ENCODE assay signal across 8 cellular contexts in the genomic region with DNA sequence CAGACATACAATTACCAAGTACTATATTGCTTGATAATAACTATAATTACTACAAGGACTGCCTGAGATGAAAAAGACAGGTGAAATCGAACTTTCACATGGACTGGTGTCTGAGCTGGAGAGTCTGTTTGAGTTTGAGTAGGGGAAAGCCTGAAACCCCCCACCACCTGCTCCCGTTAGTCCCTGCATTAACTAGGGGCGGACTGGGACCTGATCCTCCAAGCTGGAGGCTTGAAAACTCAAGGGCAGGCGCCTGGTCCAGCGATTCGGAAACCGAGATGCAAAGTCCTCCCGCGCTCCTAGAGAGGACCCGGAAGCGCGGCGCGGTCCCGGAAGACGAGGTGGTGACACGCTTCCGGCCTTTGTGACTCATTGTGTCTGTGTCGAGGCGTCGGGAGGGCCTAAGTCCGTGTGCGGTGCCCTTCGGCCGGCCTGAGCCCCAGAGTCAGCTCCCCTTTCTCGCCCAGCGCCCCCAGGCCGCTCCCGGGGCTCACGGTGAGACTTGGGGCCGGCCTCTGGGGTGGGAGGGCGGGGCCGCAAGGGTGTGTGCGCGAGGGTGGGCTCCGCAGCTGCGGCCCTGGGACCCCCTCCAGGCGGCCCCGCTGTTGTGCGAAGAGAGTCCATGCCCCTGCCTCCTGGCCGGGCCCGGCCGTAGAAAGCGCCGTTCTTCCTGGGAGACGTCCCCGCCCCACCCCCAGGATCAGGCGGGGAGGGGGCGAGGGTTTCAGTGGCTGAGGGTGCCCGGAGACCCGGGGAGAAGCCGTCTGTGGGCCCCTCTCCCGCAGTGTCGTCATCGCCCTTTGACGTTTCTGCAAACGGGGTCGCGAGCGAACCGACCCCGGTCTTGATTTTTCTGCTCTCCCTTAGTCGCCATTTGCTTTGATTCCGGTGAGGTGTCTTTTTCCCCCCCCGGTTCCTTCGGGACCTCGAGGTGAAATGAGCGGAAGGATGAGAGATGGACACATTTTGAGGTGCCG. TPM values are rescaled to one million over a fixed set of nuclear protein-coding genes. Genes with fewer than 3 reads are reported as not detected.
DNase-seq lines count a peak whose midpoint lies in the region; ATAC-seq lines count a peak whose summit lies in the region.

A gene (plus strand): TSS at position 365 of the 977 bp plus-strand sequence. CDS start 7,911 bp downstream, outside the sequence.

- H3K4me3 ChIP-seq in BLaER1 treated with 17β-estradiol and CSF1 and Interleukin-3, amounts not matched to agents 10 nM and 100 nM, result peak within 1 kb of the TSS; percentile 93 to 100 (median 97)

- ATAC-seq in GM19324 (IDR thresholded peaks at IDR 0.05; ENCODE audit: low FRiP score, unreplicated experiment) (peak; percentile 92), HG03469 (IDR thresholded peaks at IDR 0.05; ENCODE audit: unreplicated experiment) (peak; percentile 93), left lobe of liver (peak; percentile 81)

- H3K36me3 ChIP-seq in BLaER1 treated with 17β-estradiol and CSF1 and Interleukin-3, amounts not matched to agents 10 nM and 100 nM, result peaks cover 15 to 39% (median 30%) of the 10 kb centered on the region in 11 experiments

- H3K27ac ChIP-seq in BLaER1 treated with 17β-estradiol and CSF1 and Interleukin-3, amounts not matched to agents 10 nM and 100 nM, result peak within 1 kb of the TSS; percentile 92 to 99 (median 97)

- peak within 1 kb of the TSS; percentile 82 to 97 (median 90) for H3K4me2 ChIP-seq in BLaER1 treated with 17β-estradiol and CSF1 and Interleukin-3, amounts not matched to agents 10 nM and 100 nM

- H3K9me3 ChIP-seq in BLaER1 treated with 17β-estradiol and CSF1 and Interleukin-3, amounts not matched to agents 10 nM and 100 nM (replicated peaks in 1 of 11), result no peaks in the 10 kb centered on the region

- peaks cover 15 to 38% (median 25%) of the 10 kb centered on the region in 10 experiments for H3K4me1 ChIP-seq in BLaER1 treated with 17β-estradiol and CSF1 and Interleukin-3, amounts not matched to agents 10 nM and 100 nM

- H3K9ac ChIP-seq in BLaER1 treated with 17β-estradiol and CSF1 and Interleukin-3, amounts not matched to agents 10 nM and 100 nM, result peak within 1 kb of the TSS; percentile 94 to 100 (median 99)

- DNase-seq in NCI-H526 (lab: John Stamatoyannopoulos, UW) (peak; percentile 92 to 97), dedifferentiated amniotic fluid mesenchymal stem cell (ENCODE audit: extremely low spot score) (peak; percentile 92), left lobe of liver (ENCODE audit: low spot score) (peak; percentile 90)
- peak; percentile 80 for DNase-seq in activated CD4-positive, alpha-beta T cell treated with anti-CD3 and anti-CD28 coated beads, Interleukin-2, amount 50 U/mL, for 1 hour
- DNase-seq in stimulated activated CD4-positive, alpha-beta T cell treated with anti-CD3 and anti-CD28 coated beads, Interleukin-2, amount 100 ng/mL, for 24 hours, result peak; percentile 85

- no peaks in the 10 kb centered on the region for H3K27me3 ChIP-seq in BLaER1 treated with 17β-estradiol and CSF1 and Interleukin-3, amounts not matched to agents 10 nM and 100 nM

- H4K20me1 ChIP-seq in BLaER1 treated with 17β-estradiol and CSF1 and Interleukin-3, amounts not matched to agents 10 nM and 100 nM, result peaks cover 32 to 48% (median 44%) of the 10 kb centered on the region in 11 experiments; a peak in 21 of 22 replicates

RNA-seq across cellular contexts. Expression of the gene that starts here (rescaled TPM):
- 99.9 TPM for total RNA-seq in left lobe of liver

Comparison
In these comparisons a context has a peak if more than half of its experiments do, and no peak if none do; other contexts are left out.
1. Peak in every context shown above with its lines: DNase-seq, ATAC-seq, H3K4me3 ChIP-seq and H3K27ac ChIP-seq.